1 cellular context compared by ENCODE assay signal in the genomic region with DNA sequence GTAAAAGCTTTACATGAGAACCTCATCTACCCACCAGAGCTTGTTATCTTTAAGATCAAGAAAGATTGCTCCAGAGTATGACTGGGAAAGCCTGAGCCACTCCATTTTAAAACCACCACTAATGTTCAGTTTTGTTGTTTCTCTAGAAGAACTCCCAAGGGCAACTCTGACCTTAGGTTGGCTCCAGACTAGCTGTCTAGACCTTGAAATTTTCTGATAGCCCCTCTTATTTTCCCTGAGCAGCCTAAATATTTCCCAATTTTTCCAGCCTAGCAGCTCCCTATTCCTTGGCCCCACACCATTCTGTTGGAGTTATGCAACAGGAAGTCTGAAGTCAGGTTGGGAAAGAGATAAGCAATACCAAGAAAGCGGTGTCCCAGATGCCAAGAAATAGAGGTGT.
TF ChIP-seq lines count a peak whose summit lies in the region.

No MANE protein-coding gene starts in this region.

TF ChIP-seq in GM23338, 12 proteins besides CTCF, POLR2A, EP300 and RAD21 (continued from another document):
- TF ChIP-seq, protein P1, sequence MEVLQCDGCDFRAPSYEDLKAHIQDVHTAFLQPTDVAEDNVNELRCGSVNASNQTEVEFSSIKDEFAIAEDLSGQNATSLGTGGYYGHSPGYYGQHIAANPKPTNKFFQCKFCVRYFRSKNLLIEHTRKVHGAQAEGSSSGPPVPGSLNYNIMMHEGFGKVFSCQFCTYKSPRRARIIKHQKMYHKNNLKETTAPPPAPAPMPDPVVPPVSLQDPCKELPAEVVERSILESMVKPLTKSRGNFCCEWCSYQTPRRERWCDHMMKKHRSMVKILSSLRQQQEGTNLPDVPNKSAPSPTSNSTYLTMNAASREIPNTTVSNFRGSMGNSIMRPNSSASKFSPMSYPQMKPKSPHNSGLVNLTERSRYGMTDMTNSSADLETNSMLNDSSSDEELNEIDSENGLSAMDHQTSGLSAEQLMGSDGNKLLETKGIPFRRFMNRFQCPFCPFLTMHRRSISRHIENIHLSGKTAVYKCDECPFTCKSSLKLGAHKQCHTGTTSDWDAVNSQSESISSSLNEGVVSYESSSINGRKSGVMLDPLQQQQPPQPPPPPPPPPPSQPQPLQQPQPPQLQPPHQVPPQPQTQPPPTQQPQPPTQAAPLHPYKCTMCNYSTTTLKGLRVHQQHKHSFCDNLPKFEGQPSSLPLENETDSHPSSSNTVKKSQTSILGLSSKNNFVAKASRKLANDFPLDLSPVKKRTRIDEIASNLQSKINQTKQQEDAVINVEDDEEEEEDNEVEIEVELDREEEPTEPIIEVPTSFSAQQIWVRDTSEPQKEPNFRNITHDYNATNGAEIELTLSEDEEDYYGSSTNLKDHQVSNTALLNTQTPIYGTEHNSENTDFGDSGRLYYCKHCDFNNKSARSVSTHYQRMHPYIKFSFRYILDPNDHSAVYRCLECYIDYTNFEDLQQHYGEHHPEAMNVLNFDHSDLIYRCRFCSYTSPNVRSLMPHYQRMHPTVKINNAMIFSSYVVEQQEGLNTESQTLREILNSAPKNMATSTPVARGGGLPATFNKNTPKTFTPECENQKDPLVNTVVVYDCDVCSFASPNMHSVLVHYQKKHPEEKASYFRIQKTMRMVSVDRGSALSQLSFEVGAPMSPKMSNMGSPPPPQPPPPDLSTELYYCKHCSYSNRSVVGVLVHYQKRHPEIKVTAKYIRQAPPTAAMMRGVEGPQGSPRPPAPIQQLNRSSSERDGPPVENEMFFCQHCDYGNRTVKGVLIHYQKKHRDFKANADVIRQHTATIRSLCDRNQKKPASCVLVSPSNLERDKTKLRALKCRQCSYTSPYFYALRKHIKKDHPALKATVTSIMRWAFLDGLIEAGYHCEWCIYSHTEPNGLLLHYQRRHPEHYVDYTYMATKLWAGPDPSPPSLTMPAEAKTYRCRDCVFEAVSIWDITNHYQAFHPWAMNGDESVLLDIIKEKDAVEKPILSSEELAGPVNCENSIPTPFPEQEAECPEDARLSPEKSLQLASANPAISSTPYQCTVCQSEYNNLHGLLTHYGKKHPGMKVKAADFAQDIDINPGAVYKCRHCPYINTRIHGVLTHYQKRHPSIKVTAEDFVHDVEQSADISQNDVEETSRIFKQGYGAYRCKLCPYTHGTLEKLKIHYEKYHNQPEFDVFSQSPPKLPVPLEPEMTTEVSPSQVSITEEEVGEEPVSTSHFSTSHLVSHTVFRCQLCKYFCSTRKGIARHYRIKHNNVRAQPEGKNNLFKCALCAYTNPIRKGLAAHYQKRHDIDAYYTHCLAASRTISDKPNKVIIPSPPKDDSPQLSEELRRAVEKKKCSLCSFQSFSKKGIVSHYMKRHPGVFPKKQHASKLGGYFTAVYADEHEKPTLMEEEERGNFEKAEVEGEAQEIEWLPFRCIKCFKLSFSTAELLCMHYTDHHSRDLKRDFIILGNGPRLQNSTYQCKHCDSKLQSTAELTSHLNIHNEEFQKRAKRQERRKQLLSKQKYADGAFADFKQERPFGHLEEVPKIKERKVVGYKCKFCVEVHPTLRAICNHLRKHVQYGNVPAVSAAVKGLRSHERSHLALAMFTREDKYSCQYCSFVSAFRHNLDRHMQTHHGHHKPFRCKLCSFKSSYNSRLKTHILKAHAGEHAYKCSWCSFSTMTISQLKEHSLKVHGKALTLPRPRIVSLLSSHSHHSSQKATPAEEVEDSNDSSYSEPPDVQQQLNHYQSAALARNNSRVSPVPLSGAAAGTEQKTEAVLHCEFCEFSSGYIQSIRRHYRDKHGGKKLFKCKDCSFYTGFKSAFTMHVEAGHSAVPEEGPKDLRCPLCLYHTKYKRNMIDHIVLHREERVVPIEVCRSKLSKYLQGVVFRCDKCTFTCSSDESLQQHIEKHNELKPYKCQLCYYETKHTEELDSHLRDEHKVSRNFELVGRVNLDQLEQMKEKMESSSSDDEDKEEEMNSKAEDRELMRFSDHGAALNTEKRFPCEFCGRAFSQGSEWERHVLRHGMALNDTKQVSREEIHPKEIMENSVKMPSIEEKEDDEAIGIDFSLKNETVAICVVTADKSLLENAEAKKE (CRISPR knock-in tag; IDR thresholded peaks at IDR 0.05), result no peak
- TF ChIP-seq EZH2phosphoT487 (IDR thresholded peaks at IDR 0.05; ENCODE audit: unreplicated experiment), result no peak
- TF ChIP-seq EZH2 (IDR thresholded peaks at IDR 0.05; ENCODE audit: low read depth, unreplicated experiment), result no peak
- no peak for TF ChIP-seq ZNF331 (CRISPR knock-in tag; IDR thresholded peaks at IDR 0.05; ENCODE audit: low read depth)
- TF ChIP-seq STAT1 (IDR thresholded peaks at IDR 0.05; ENCODE audit: unreplicated experiment), result no peak
